ENCODE assay signal across 10 cellular contexts in the genomic region with DNA sequence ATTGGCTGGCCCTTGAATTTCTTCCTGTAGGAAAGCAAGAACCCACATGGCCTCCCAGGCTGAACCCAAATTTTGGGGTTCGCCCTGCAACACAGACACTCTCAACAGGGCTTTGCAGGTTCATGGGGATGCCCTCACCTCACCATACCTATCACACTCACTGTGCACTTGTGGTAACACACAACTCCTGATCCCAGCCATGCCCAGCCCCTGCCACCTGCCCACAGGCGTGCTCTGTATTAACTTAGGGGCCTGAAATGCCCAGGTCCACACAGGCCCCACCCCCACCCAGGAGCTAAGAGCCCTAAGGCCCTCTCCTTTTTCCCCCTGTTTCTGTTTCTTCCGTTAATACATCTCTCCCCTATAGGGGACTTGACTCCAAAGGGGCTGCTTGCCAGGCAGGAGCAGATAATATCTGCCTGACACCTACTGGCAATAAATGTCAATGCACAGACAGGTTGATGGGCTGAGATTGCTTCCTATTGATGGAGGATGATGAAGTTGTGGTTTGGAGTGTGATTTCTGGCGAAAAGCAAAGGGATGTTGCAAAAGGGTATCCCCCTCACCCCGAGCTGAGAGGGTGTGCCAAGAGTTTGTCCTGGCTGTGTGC.
A peak's percentile ranks its signal among the peaks of the same experiment; 100 is the strongest.
DNase-seq lines count a peak whose midpoint lies in the region; TF ChIP-seq lines count a peak whose summit lies in the region.
"Had no signal": no experiment of that assay in that cellular context is flagged by ENCODE, and none has a peak within 500 bp of the region (broad histone marks: within the 10 kb centered on the region; RNA-seq: fewer than 3 reads in every experiment).

No MANE protein-coding gene starts in this region.

- DNase-seq in DMS153 treated with DMSO at 0.1 percent for 48 hours (lab: John Stamatoyannopoulos, UW; ENCODE audit: unreplicated experiment): peak; percentile 3
- no peak for DNase-seq in DMS153 (lab: John Stamatoyannopoulos, UW)
- peak; percentile 11 for DNase-seq in M059J (ENCODE audit: low read depth)
- peak in 3 of 10 donors; percentile 14 to 54 (median 49) for DNase-seq in dorsolateral prefrontal cortex
- DNase-seq in osteocyte (ENCODE audit: extremely low spot score, unreplicated experiment): no peak
- DNase-seq in activated T-helper 2 cell treated with anti-CD3 and anti-CD28 coated beads, Interferon-gamma antibody, Interleukin-2, Interleukin-4, amounts not matched to agents 10 μg/mL and 5 μg/mL and 100 μg/mL, durations not matched to agents 14 hours and 24 hours and 36 hours (ENCODE audit: low spot score): no peak
- no peak for DNase-seq in activated T-cell treated with anti-CD3 and anti-CD28 coated beads for 4 hours
- no peak for DNase-seq in activated CD8-positive, alpha-beta memory T cell treated with anti-CD3 and anti-CD28 coated beads, Interleukin-2, amount 50 U/mL, for 48 hours
- DNase-seq: activated effector memory CD4-positive, alpha-beta T cell treated with anti-CD3 and anti-CD28 coated beads, Interleukin-2, amount 50 U/mL, for 16 hours; stimulated activated CD4-positive, alpha-beta T cell treated with anti-CD3 and anti-CD28 coated beads, Interleukin-12 subunit alpha, Interleukin-12 subunit beta, amount 100 ng/mL, for 4 hours had no signal

- TF ChIP-seq CTCF in dorsolateral prefrontal cortex (IDR thresholded peaks at IDR 0.05 in 54 of 56, conservative IDR thresholded peaks at IDR 0.05 in 2 of 56; ENCODE audit: low read depth in 1 of 56, partially characterized antibody in 56 of 56) (peak in 54 of 56 donors; percentile 44 to 78 (median 61)), osteocyte (IDR thresholded peaks at IDR 0.05) (peak; percentile 55)

- H3K27ac ChIP-seq in dorsolateral prefrontal cortex: no peak overlapping the region

- H3K36me3 Mint-ChIP-seq in osteocyte (ENCODE audit: unreplicated experiment): no peaks in the 10 kb centered on the region
- no peaks in the 10 kb centered on the region for H3K36me3 Mint-ChIP-seq in activated T-helper 2 cell treated with anti-CD3 and anti-CD28 coated beads, Interferon-gamma antibody, Interleukin-2, Interleukin-4, amounts not matched to agents 10 μg/mL and 5 μg/mL and 100 μg/mL, durations not matched to agents 14 hours and 24 hours and 36 hours (ENCODE audit: low read depth)

- H3K27ac Mint-ChIP-seq in osteocyte (ENCODE audit: unreplicated experiment): no peak overlapping the region
- H3K27ac Mint-ChIP-seq in activated T-helper 2 cell treated with anti-CD3 and anti-CD28 coated beads, Interferon-gamma antibody, Interleukin-2, Interleukin-4, amounts not matched to agents 10 μg/mL and 5 μg/mL and 100 μg/mL, durations not matched to agents 14 hours and 24 hours and 36 hours: no peak overlapping the region

- H3K9me3 Mint-ChIP-seq in osteocyte (ENCODE audit: unreplicated experiment): peaks cover 16% of the 10 kb centered on the region
- no peaks in the 10 kb centered on the region for H3K9me3 Mint-ChIP-seq in activated T-helper 2 cell treated with anti-CD3 and anti-CD28 coated beads, Interferon-gamma antibody, Interleukin-2, Interleukin-4, amounts not matched to agents 10 μg/mL and 5 μg/mL and 100 μg/mL, durations not matched to agents 14 hours and 24 hours and 36 hours

- no peak overlapping the region for H3K4me3 ChIP-seq in dorsolateral prefrontal cortex

- no peaks in the 10 kb centered on the region for H3K27me3 ChIP-seq in dorsolateral prefrontal cortex

- no peaks in the 10 kb centered on the region for H3K4me1 Mint-ChIP-seq in osteocyte (ENCODE audit: unreplicated experiment)
- H3K4me1 Mint-ChIP-seq in activated T-helper 2 cell treated with anti-CD3 and anti-CD28 coated beads, Interferon-gamma antibody, Interleukin-2, Interleukin-4, amounts not matched to agents 10 μg/mL and 5 μg/mL and 100 μg/mL, durations not matched to agents 14 hours and 24 hours and 36 hours (ENCODE audit: low read depth): no peaks in the 10 kb centered on the region

- no peak overlapping the region for H3K4me3 Mint-ChIP-seq in osteocyte (ENCODE audit: unreplicated experiment)
- no peak overlapping the region for H3K4me3 Mint-ChIP-seq in activated T-helper 2 cell treated with anti-CD3 and anti-CD28 coated beads, Interferon-gamma antibody, Interleukin-2, Interleukin-4, amounts not matched to agents 10 μg/mL and 5 μg/mL and 100 μg/mL, durations not matched to agents 14 hours and 24 hours and 36 hours (ENCODE audit: low read depth)

- intact Hi-C loops in dorsolateral prefrontal cortex (cut with DNase I): loop anchor here (2.0 to 10.0 kb wide), 5 partner anchors 47 to 911 kb away; no protein-coding TSS in a partner anchor
- intact Hi-C loops in activated T-helper 2 cell treated with anti-CD3 and anti-CD28 coated beads, Interferon-gamma antibody, Interleukin-2, Interleukin-4, amounts not matched to agents 10 μg/mL and 5 μg/mL and 100 μg/mL, durations not matched to agents 14 hours and 24 hours and 36 hours (cut with micrococcal nuclease): no loop called here

- H3K27me3 Mint-ChIP-seq in osteocyte (ENCODE audit: unreplicated experiment): no peaks in the 10 kb centered on the region
- H3K27me3 Mint-ChIP-seq in activated T-helper 2 cell treated with anti-CD3 and anti-CD28 coated beads, Interferon-gamma antibody, Interleukin-2, Interleukin-4, amounts not matched to agents 10 μg/mL and 5 μg/mL and 100 μg/mL, durations not matched to agents 14 hours and 24 hours and 36 hours (ENCODE audit: low read depth): no peaks in the 10 kb centered on the region

Comparison
In these comparisons a context has a peak if more than half of its experiments do, and no peak if none do; other contexts are left out.
1. DNase-seq: peak in DMS153 treated with DMSO at 0.1 percent for 48 hours (single experiment) and M059J (single experiment); none in DMS153 (single experiment), osteocyte (single experiment), activated T-helper 2 cell treated with anti-CD3 and anti-CD28 coated beads, Interferon-gamma antibody, Interleukin-2, Interleukin-4, amounts not matched to agents 10 μg/mL and 5 μg/mL and 100 μg/mL, durations not matched to agents 14 hours and 24 hours and 36 hours (single experiment), activated T-cell treated with anti-CD3 and anti-CD28 coated beads for 4 hours (single experiment) and activated CD8-positive, alpha-beta memory T cell treated with anti-CD3 and anti-CD28 coated beads, Interleukin-2, amount 50 U/mL, for 48 hours (single experiment).